ENCODE assay signal across 8 cellular contexts in the genomic region with DNA sequence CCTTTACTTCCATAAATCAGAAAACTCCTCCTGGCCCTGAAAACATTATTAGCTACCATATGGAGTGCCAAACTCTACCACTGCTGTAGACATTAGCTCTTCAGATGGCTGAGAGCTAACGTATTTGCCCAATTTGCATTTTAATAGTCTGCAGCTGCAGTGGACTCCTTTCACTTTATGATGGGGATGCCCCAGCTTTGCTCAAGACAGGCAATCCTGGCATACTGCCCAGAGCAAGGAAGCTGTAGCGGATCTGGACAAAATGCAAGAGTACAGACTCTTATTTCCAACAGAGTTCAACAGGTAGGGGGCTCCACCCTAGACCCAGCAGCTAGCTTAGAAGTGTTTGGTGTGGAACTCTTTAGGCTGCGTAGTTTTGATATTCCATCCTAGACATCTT.
DNase-seq lines count a peak whose midpoint lies in the region; ATAC-seq, FAIRE-seq and TF ChIP-seq lines count a peak whose summit lies in the region.

No MANE protein-coding gene starts in this region.

- ATAC-seq in activated T-helper 17 cell treated with anti-CD3 and anti-CD28 coated beads, Interleukin-2, amount 50 U/mL, for 72 hours (replicated peaks), result no peak

- H3K9me3 Mint-ChIP-seq in CD8-positive, alpha-beta memory T cell, result no peaks in the 10 kb centered on the region
- no peaks in the 10 kb centered on the region for H3K9me3 Mint-ChIP-seq in activated T-helper 17 cell treated with anti-CD3 and anti-CD28 coated beads, Interleukin-2, amount 50 U/mL, for 72 hours

- H3K36me3 Mint-ChIP-seq in CD8-positive, alpha-beta memory T cell, result peaks cover 0 to 4% (median 1%) of the 10 kb centered on the region in 3 donors
- H3K36me3 Mint-ChIP-seq in activated T-helper 17 cell treated with anti-CD3 and anti-CD28 coated beads, Interleukin-2, amount 50 U/mL, for 72 hours (ENCODE audit: low read depth), result no peaks in the 10 kb centered on the region

- TF ChIP-seq CTCF in GM13977 (IDR thresholded peaks at IDR 0.05; ENCODE audit: extremely low read depth, insufficient read depth, missing control alignments), result peak; percentile 6
- no peak for TF ChIP-seq CTCF in brain microvascular endothelial cell (IDR thresholded peaks at IDR 0.05; ENCODE audit: low read depth, low read length, missing control alignments)

- CTCF ChIA-PET in CD8-positive, alpha-beta memory T cell (lab: Charles Lee), result no interaction called here

- DNase-seq in GM13977 (ENCODE audit: low spot score) (peak; percentile 47), HAP-1 (ENCODE audit: low spot score in 2 of 2) (peak; percentile 92 to 94), NCI-H1092 treated with DMSO at 0.1 percent for 48 hours (lab: John Stamatoyannopoulos, UW) (peak; percentile 59), brain microvascular endothelial cell (peak; percentile 27), NCI-H1930 (lab: John Stamatoyannopoulos, UW) (no peak), urothelium cell line (ENCODE audit: low spot score) (no peak)
- DNase-seq in CD8-positive, alpha-beta memory T cell, result no peak

- H3K9me3 ChIP-seq in HAP-1, result no peaks in the 10 kb centered on the region
- H3K9me3 ChIP-seq in CD8-positive, alpha-beta memory T cell (ENCODE audit: low read length), result no peaks in the 10 kb centered on the region

- H3K4me1 Mint-ChIP-seq in CD8-positive, alpha-beta memory T cell, result no peaks in the 10 kb centered on the region
- no peaks in the 10 kb centered on the region for H3K4me1 Mint-ChIP-seq in activated T-helper 17 cell treated with anti-CD3 and anti-CD28 coated beads, Interleukin-2, amount 50 U/mL, for 72 hours

- H3K27ac ChIP-seq in brain microvascular endothelial cell, result no peak overlapping the region
- no peak overlapping the region for H3K27ac ChIP-seq in CD8-positive, alpha-beta memory T cell (ENCODE audit: low read depth, low read length)

- no peak overlapping the region for H3K27ac Mint-ChIP-seq in CD8-positive, alpha-beta memory T cell
- no peak overlapping the region for H3K27ac Mint-ChIP-seq in activated T-helper 17 cell treated with anti-CD3 and anti-CD28 coated beads, Interleukin-2, amount 50 U/mL, for 72 hours

- no peak overlapping the region for H3K4me3 Mint-ChIP-seq in CD8-positive, alpha-beta memory T cell
- H3K4me3 Mint-ChIP-seq in activated T-helper 17 cell treated with anti-CD3 and anti-CD28 coated beads, Interleukin-2, amount 50 U/mL, for 72 hours, result no peak overlapping the region

- in situ Hi-C loops in GM13977 (cut with MboI; ENCODE audit: low pct_unique_long_range_greater_than_20kb, low sequenced_read_pairs, unreplicated experiment), result no loop called here
- in situ Hi-C loops in HAP-1 (cut with MboI; ENCODE audit: low sequenced_read_pairs), result no loop called here
- in situ Hi-C loops in brain microvascular endothelial cell (cut with HindIII; ENCODE audit: low pct_ligation_motif_present, low sequenced_read_pairs), result no loop called here

- H3K4me3 ChIP-seq in HAP-1 (no peak overlapping the region), brain microvascular endothelial cell (ENCODE audit: low read depth, low read length) (no peak overlapping the region)
- H3K4me3 ChIP-seq in CD8-positive, alpha-beta memory T cell (ENCODE audit: low read length), result no peak overlapping the region

- no peaks in the 10 kb centered on the region for H3K27me3 ChIP-seq in HAP-1 (ENCODE audit: low read depth)
- no peaks in the 10 kb centered on the region for H3K27me3 ChIP-seq in brain microvascular endothelial cell (replicated peaks)
- no peaks in the 10 kb centered on the region for H3K27me3 ChIP-seq in CD8-positive, alpha-beta memory T cell (ENCODE audit: insufficient read depth, low read length, poor library complexity, severe bottlenecking)

- H3K4me1 ChIP-seq in HAP-1, result peaks cover 31% of the 10 kb centered on the region
- H3K4me1 ChIP-seq in CD8-positive, alpha-beta memory T cell (ENCODE audit: insufficient read depth, low read length), result no peaks in the 10 kb centered on the region

- H3K36me3 ChIP-seq in HAP-1 (replicated peaks), result no peaks in the 10 kb centered on the region
- no peaks in the 10 kb centered on the region for H3K36me3 ChIP-seq in brain microvascular endothelial cell (replicated peaks)
- no peaks in the 10 kb centered on the region for H3K36me3 ChIP-seq in CD8-positive, alpha-beta memory T cell (ENCODE audit: insufficient read depth, low read length)

- POLR2A ChIA-PET in CD8-positive, alpha-beta memory T cell (lab: Charles Lee), result no interaction called here

- no peak for FAIRE-seq in urothelium cell line (lab: Jason Lieb, UNC)

- no peaks in the 10 kb centered on the region for H3K27me3 Mint-ChIP-seq in CD8-positive, alpha-beta memory T cell
- H3K27me3 Mint-ChIP-seq in activated T-helper 17 cell treated with anti-CD3 and anti-CD28 coated beads, Interleukin-2, amount 50 U/mL, for 72 hours, result no peaks in the 10 kb centered on the region

Comparison
In these comparisons a context has a peak if more than half of its experiments do, and no peak if none do; other contexts are left out.
1. DNase-seq: peak in GM13977 (single experiment), HAP-1 (2 of 2), NCI-H1092 treated with DMSO at 0.1 percent for 48 hours (single experiment) and brain microvascular endothelial cell (single experiment); none in NCI-H1930 (0 of 2), urothelium cell line (single experiment) and CD8-positive, alpha-beta memory T cell (0 of 5).